In the genomic region with DNA sequence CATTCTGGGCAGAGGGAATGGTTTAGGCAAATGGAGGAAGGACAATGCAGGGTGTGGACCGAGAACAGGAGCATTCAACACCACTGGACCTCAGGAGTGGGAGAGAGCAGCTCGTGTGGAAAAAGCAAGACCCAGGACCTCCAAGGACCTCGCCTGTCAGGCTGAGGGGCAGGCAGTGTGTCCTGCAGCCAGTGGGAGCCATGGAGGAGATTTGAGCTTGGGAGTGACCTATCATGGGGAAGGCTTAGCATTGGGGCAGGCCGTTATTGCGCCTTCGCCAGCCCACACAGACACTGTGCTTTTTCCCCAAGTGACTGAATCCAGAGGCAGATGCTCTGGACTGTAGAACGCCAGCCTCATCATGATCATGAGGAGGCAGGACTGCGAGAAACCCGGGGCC, we compare ENCODE assay signal across 20 cellular contexts. TPM values are rescaled to one million over a fixed set of nuclear protein-coding genes. Genes with fewer than 3 reads are reported as not detected.
DNase-seq lines count a peak whose midpoint lies in the region; ATAC-seq, FAIRE-seq and TF ChIP-seq lines count a peak whose summit lies in the region.
"Had no signal": no experiment of that assay in that cellular context is flagged by ENCODE, and none has a peak within 500 bp of the region (broad histone marks: within the 10 kb centered on the region; RNA-seq: fewer than 3 reads in every experiment).

No MANE protein-coding gene starts in this region.

- intact Hi-C loops in stomach (cut with DNase I; ENCODE audit: low total_unique reads), result no loop called here

- TF ChIP-seq CTCF in RWPE2 (IDR thresholded peaks at IDR 0.05; ENCODE audit: poor library complexity, severe bottlenecking), result no peak
- no peak for TF ChIP-seq CTCF in glutamatergic neuron (IDR thresholded peaks at IDR 0.05; ENCODE audit: partially characterized antibody, unreplicated experiment)
- TF ChIP-seq CTCF in stomach (IDR thresholded peaks at IDR 0.05), result no peak

- no peaks in the 10 kb centered on the region for H3K27me3 Mint-ChIP-seq in activated naive CD8-positive, alpha-beta T cell
- no peaks in the 10 kb centered on the region for H3K27me3 Mint-ChIP-seq in activated naive CD8-positive, alpha-beta T cell treated with anti-CD3 and anti-CD28 coated beads, Interleukin-2, amount 50 U/mL, for 24 hours
- H3K27me3 Mint-ChIP-seq in glutamatergic neuron (ENCODE audit: unreplicated experiment), result peaks cover 12% of the 10 kb centered on the region

- H3K9me3 ChIP-seq in RWPE2 (ENCODE audit: severe bottlenecking), result no peaks in the 10 kb centered on the region
- no peaks in the 10 kb centered on the region for H3K9me3 ChIP-seq in stomach
- H3K9me3 ChIP-seq: BE2C had no signal

- H3K4me1 ChIP-seq in RWPE2 (ENCODE audit: insufficient read depth, poor library complexity, severe bottlenecking), result peaks cover 33% of the 10 kb centered on the region
- H3K4me1 ChIP-seq in stomach, result peaks cover 0 to 40% (median 2%) of the 10 kb centered on the region in 4 donors
- H3K4me1 ChIP-seq: BE2C had no signal

- no peak overlapping the region for H3K4me3 Mint-ChIP-seq in activated naive CD8-positive, alpha-beta T cell
- no peak overlapping the region for H3K4me3 Mint-ChIP-seq in activated naive CD8-positive, alpha-beta T cell treated with anti-CD3 and anti-CD28 coated beads, Interleukin-2, amount 50 U/mL, for 24 hours
- H3K4me3 Mint-ChIP-seq in glutamatergic neuron (ENCODE audit: unreplicated experiment), result peak overlapping the region; percentile 26
- no peak overlapping the region for H3K4me3 Mint-ChIP-seq in stimulated activated effector memory CD8-positive, alpha-beta T cell treated with anti-CD3 and anti-CD28 coated beads, Interleukin-12 subunit alpha, Interleukin-12 subunit beta, amount 100 ng/mL, for 72 hours

- peak overlapping the region; percentile 64 for H3K27ac Mint-ChIP-seq in activated naive CD8-positive, alpha-beta T cell
- no peak overlapping the region for H3K27ac Mint-ChIP-seq in activated naive CD8-positive, alpha-beta T cell treated with anti-CD3 and anti-CD28 coated beads, Interleukin-2, amount 50 U/mL, for 24 hours
- peak overlapping the region; percentile 52 for H3K27ac Mint-ChIP-seq in glutamatergic neuron (ENCODE audit: unreplicated experiment)
- H3K27ac Mint-ChIP-seq in stimulated activated effector memory CD8-positive, alpha-beta T cell treated with anti-CD3 and anti-CD28 coated beads, Interleukin-12 subunit alpha, Interleukin-12 subunit beta, amount 100 ng/mL, for 72 hours, result peak overlapping the region; percentile 48

- H3K27me3 ChIP-seq in RWPE2 (ENCODE audit: insufficient read depth, poor library complexity, severe bottlenecking) (no peaks in the 10 kb centered on the region), stomach (peaks cover 0 to 38% (median 0%) of the 10 kb centered on the region in 3 donors)
- H3K27me3 ChIP-seq: BE2C had no signal

- TF ChIP-seq EP300 in stomach (IDR thresholded peaks at IDR 0.05), result no peak

- DNase-seq in activated naive CD8-positive, alpha-beta T cell treated with anti-CD3 and anti-CD28 coated beads, Interleukin-2, amount 50 U/mL, for 24 hours, result no peak
- DNase-seq in RWPE2 (ENCODE audit: low spot score) (no peak), glutamatergic neuron (no peak), stomach (no peak), HTR-8/SVneo (ENCODE audit: insufficient read length, low spot score) (no peak)
- DNase-seq in stimulated activated effector memory CD8-positive, alpha-beta T cell treated with anti-CD3 and anti-CD28 coated beads, Interleukin-12 subunit alpha, Interleukin-12 subunit beta, amount 100 ng/mL, for 72 hours (ENCODE audit: low spot score in 2 of 2), result no peak
- DNase-seq: BE2C; DND-41; HCEC 1CT; KG1; NCI-H1436; NCI-H2029 treated with DMSO at 0.1 percent for 48 hours; NCI-H2171 treated with DMSO at 0.1 percent for 48 hours; NCI-H446 treated with DMSO at 0.1 percent for 48 hours; NK-92 treated with Interleukin-12 subunit alpha and Interleukin-12 subunit beta, amount 100 ng/mL, for 24 hours had no signal

- H3K9me3 Mint-ChIP-seq in activated naive CD8-positive, alpha-beta T cell (ENCODE audit: low read depth), result no peaks in the 10 kb centered on the region
- H3K9me3 Mint-ChIP-seq in activated naive CD8-positive, alpha-beta T cell treated with anti-CD3 and anti-CD28 coated beads, Interleukin-2, amount 50 U/mL, for 24 hours, result no peaks in the 10 kb centered on the region
- peaks cover 2% of the 10 kb centered on the region for H3K9me3 Mint-ChIP-seq in glutamatergic neuron (ENCODE audit: unreplicated experiment)
- H3K9me3 Mint-ChIP-seq in stimulated activated effector memory CD8-positive, alpha-beta T cell treated with anti-CD3 and anti-CD28 coated beads, Interleukin-12 subunit alpha, Interleukin-12 subunit beta, amount 100 ng/mL, for 72 hours, result no peaks in the 10 kb centered on the region

- WGBS in stomach, 5 donors, result 71 to 87% (median 83%) methylated on average over 8 to 9 of the region's 9 CpGs

- peak overlapping the region; percentile 51 for H3K27ac ChIP-seq in RWPE2 (ENCODE audit: poor library complexity, severe bottlenecking)
- peak overlapping the region in 1 of 5 donors; percentile 59 for H3K27ac ChIP-seq in stomach
- H3K27ac ChIP-seq: 22Rv1 had no signal

- no peak overlapping the region for H3K4me3 ChIP-seq in RWPE2 (ENCODE audit: severe bottlenecking)
- H3K4me3 ChIP-seq in stomach, result no peak overlapping the region

- H3K36me3 ChIP-seq in RWPE2 (ENCODE audit: low read depth) (no peaks in the 10 kb centered on the region), stomach (no peaks in the 10 kb centered on the region)
- H3K36me3 ChIP-seq: BE2C had no signal

- TF ChIP-seq POLR2A in stomach (IDR thresholded peaks at IDR 0.05), result no peak

- peaks cover 67% of the 10 kb centered on the region for H3K4me1 Mint-ChIP-seq in activated naive CD8-positive, alpha-beta T cell (ENCODE audit: low read depth)
- peaks cover 52% of the 10 kb centered on the region for H3K4me1 Mint-ChIP-seq in activated naive CD8-positive, alpha-beta T cell treated with anti-CD3 and anti-CD28 coated beads, Interleukin-2, amount 50 U/mL, for 24 hours
- H3K4me1 Mint-ChIP-seq in glutamatergic neuron (ENCODE audit: low read depth, unreplicated experiment), result peaks cover 22% of the 10 kb centered on the region
- peaks cover 68% of the 10 kb centered on the region for H3K4me1 Mint-ChIP-seq in stimulated activated effector memory CD8-positive, alpha-beta T cell treated with anti-CD3 and anti-CD28 coated beads, Interleukin-12 subunit alpha, Interleukin-12 subunit beta, amount 100 ng/mL, for 72 hours

- ATAC-seq in activated naive CD8-positive, alpha-beta T cell treated with anti-CD3 and anti-CD28 coated beads, Interleukin-2, amount 50 U/mL, for 24 hours, result no peak
- ATAC-seq in RWPE2 (ENCODE audit: low read depth), result no peak
- ATAC-seq in stimulated activated effector memory CD8-positive, alpha-beta T cell treated with anti-CD3 and anti-CD28 coated beads, Interleukin-12 subunit alpha, Interleukin-12 subunit beta, amount 100 ng/mL, for 72 hours, result no peak
- no peak for ATAC-seq in HG03520 (IDR thresholded peaks at IDR 0.05; ENCODE audit: unreplicated experiment)
- ATAC-seq: Right ventricle myocardium inferior had no signal

- H3K36me3 Mint-ChIP-seq in activated naive CD8-positive, alpha-beta T cell, result no peaks in the 10 kb centered on the region
- no peaks in the 10 kb centered on the region for H3K36me3 Mint-ChIP-seq in activated naive CD8-positive, alpha-beta T cell treated with anti-CD3 and anti-CD28 coated beads, Interleukin-2, amount 50 U/mL, for 24 hours (ENCODE audit: low read depth)
- H3K36me3 Mint-ChIP-seq in glutamatergic neuron (ENCODE audit: unreplicated experiment), result no peaks in the 10 kb centered on the region
- peaks cover 4% of the 10 kb centered on the region for H3K36me3 Mint-ChIP-seq in stimulated activated effector memory CD8-positive, alpha-beta T cell treated with anti-CD3 and anti-CD28 coated beads, Interleukin-12 subunit alpha, Interleukin-12 subunit beta, amount 100 ng/mL, for 72 hours

- no peak for FAIRE-seq in HTR-8/SVneo (lab: Jason Lieb, UNC)
- FAIRE-seq: G401.6 had no signal

RNA-seq across cellular contexts. Expression of a gene that starts 3.2 kb away (rescaled TPM):
- total RNA-seq in glutamatergic neuron (ENCODE audit: unreplicated experiment) (0.29 TPM), stomach (10 to 100 TPM in 3 of 5 donors, 1 to 10 TPM in 2; 9.6 to 18.7 (median 13.4) TPM)
- 1 to 10 TPM in 1 of 3 donors, under 1 TPM in 2; 0.13 to 1.6 (median 0.76) TPM for polyA plus RNA-seq in stomach

RNA-seq across cellular contexts. Expression of a gene that starts 15.1 kb away (rescaled TPM):
- total RNA-seq in glutamatergic neuron (ENCODE audit: unreplicated experiment), result 322 TPM
- total RNA-seq in stomach, result 100 to 1,000 TPM in 1 of 5 donors, 10 to 100 TPM in 3, 1 to 10 TPM in 1; 6.6 to 176 (median 30.6) TPM
- 10 to 100 TPM; 11.5 to 15.1 (median 13.6) TPM for polyA plus RNA-seq in stomach

RNA-seq across cellular contexts. Expression of a gene that starts 57.6 kb away (rescaled TPM):
- 72.3 TPM for total RNA-seq in glutamatergic neuron (ENCODE audit: unreplicated experiment)
- total RNA-seq in stomach, result 1 to 10 TPM in 1 of 5 donors, under 1 TPM in 2, not detected in 2; 0.72 to 1.4 (median 0.92) TPM
- polyA plus RNA-seq in stomach, result under 1 TPM; 0.30 to 0.46 (median 0.37) TPM

Comparison
In these comparisons a context has a peak if more than half of its experiments do, and no peak if none do; other contexts are left out.
1. RNA of a gene that starts 57.6 kb away (total RNA-seq): 72.3 TPM in glutamatergic neuron (single experiment); 0.72 to 1.4 TPM in stomach; every median in the first group is over 10 times any median in the second.